In the genomic region with DNA sequence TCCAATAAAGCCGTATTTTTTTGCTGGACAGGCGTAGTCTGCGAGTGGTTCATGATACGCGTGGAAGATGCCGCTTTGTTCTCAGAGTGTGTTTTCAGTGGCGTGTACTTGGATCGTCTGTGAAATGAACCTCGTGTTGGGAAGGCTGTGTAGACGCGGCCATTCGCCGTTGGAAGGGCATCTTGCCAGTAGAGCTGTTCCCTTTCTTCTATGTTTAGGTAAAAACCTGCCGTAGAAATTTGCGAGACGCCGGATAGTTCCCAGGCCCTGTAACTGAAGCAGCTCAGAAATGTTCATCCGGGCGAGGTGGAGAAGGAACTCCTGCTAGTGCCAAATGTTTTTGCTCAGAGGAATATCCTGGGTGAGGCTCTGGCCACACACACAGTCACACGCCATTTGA, we compare ENCODE assay signal across 10 cellular contexts.
DNase-seq lines count a peak whose midpoint lies in the region; ATAC-seq, FAIRE-seq and TF ChIP-seq lines count a peak whose summit lies in the region.
"Had no signal": no experiment of that assay in that cellular context is flagged by ENCODE, and none has a peak within 500 bp of the region (broad histone marks: within the 10 kb centered on the region; RNA-seq: fewer than 3 reads in every experiment).

No MANE protein-coding gene starts in this region.

- no peak for FAIRE-seq in RCC 7860 (lab: Jason Lieb, UNC)

- ATAC-seq in Right ventricle myocardium superior (ENCODE audit: poor library complexity), result no peak
- ATAC-seq in heart left ventricle, result no peak
- no peak for ATAC-seq in RWPE2 (ENCODE audit: low read depth)
- no peak for ATAC-seq in upper lobe of right lung
- ATAC-seq in HG03520 (IDR thresholded peaks at IDR 0.05; ENCODE audit: unreplicated experiment), result no peak

- H3K36me3 ChIP-seq in heart left ventricle (peaks cover 0 to 23% (median 11%) of the 10 kb centered on the region in 9 donors), RWPE2 (ENCODE audit: low read depth) (no peaks in the 10 kb centered on the region), ovary (no peaks in the 10 kb centered on the region), upper lobe of right lung (peaks cover 11% of the 10 kb centered on the region)

- intact Hi-C loops in Right ventricle myocardium superior (cut with DNase I) (loop anchor here (2.0 to 5.0 kb wide), 2 partner anchors 113 to 148 kb away; no protein-coding TSS in a partner anchor), heart left ventricle (cut with DNase I) (loop anchor here in 9 of 10 donors (2.0 to 5.0 kb wide), 5 partner anchors 113 to 150 kb away; partner anchors contain the start of gene NFATC1 (in 5 of the 9)), ovary (cut with DNase I) (loop anchor here (2.0 to 5.0 kb wide), 5 partner anchors 113 to 150 kb away; partner anchors contain the start of gene NFATC1 (in 1 of the 4)), upper lobe of right lung (cut with DNase I) (loop anchor here (5.0 kb wide), 1 partner anchor 147 kb away; no protein-coding TSS in a partner anchor)

- H3K27me3 ChIP-seq in heart left ventricle (peaks cover 0 to 7% (median 0%) of the 10 kb centered on the region in 9 donors), RWPE2 (ENCODE audit: insufficient read depth, poor library complexity, severe bottlenecking) (peaks cover 22% of the 10 kb centered on the region), ovary (no peaks in the 10 kb centered on the region), upper lobe of right lung (no peaks in the 10 kb centered on the region)

- H3K4me3 ChIP-seq in heart left ventricle (no peak overlapping the region), RWPE2 (ENCODE audit: severe bottlenecking) (no peak overlapping the region), ovary (no peak overlapping the region), upper lobe of right lung (no peak overlapping the region)

- no peak for TF ChIP-seq EP300 in ovary (IDR thresholded peaks at IDR 0.05)

- H3K27ac ChIP-seq in heart left ventricle (no peak overlapping the region), RWPE2 (ENCODE audit: poor library complexity, severe bottlenecking) (no peak overlapping the region), ovary (no peak overlapping the region), upper lobe of right lung (no peak overlapping the region)
- H3K27ac ChIP-seq: RWPE1 had no signal

- DNase-seq in Right ventricle myocardium superior (peak; percentile 30), heart left ventricle (no peak), RWPE2 (ENCODE audit: low spot score) (peak; percentile 14), ovary (peak in 3 of 5 donors; percentile 18 to 36 (median 24)), upper lobe of right lung (peak; percentile 25), NCI-H345 treated with DMSO at 0.1 percent for 48 hours (lab: John Stamatoyannopoulos, UW; ENCODE audit: unreplicated experiment) (no peak), RCC 7860 (ENCODE audit: low spot score) (no peak)
- DNase-seq: NCI-H446 treated with DMSO at 0.1 percent for 48 hours had no signal

- TF ChIP-seq POLR2A in heart left ventricle (IDR thresholded peaks at IDR 0.05) (no peak), ovary (IDR thresholded peaks at IDR 0.05) (no peak)

- TF ChIP-seq CTCF in heart left ventricle (IDR thresholded peaks at IDR 0.05), result no peak
- no peak for TF ChIP-seq CTCF in RWPE2 (IDR thresholded peaks at IDR 0.05; ENCODE audit: poor library complexity, severe bottlenecking)
- TF ChIP-seq CTCF in ovary (IDR thresholded peaks at IDR 0.05), result no peak
- TF ChIP-seq CTCF in upper lobe of right lung (IDR thresholded peaks at IDR 0.05), result no peak

- peaks cover 0 to 19% (median 12%) of the 10 kb centered on the region in 12 donors for H3K4me1 ChIP-seq in heart left ventricle
- no peaks in the 10 kb centered on the region for H3K4me1 ChIP-seq in RWPE2 (ENCODE audit: insufficient read depth, poor library complexity, severe bottlenecking)
- no peaks in the 10 kb centered on the region for H3K4me1 ChIP-seq in ovary (ENCODE audit: insufficient read depth)
- H3K4me1 ChIP-seq in upper lobe of right lung, result peaks cover 8% of the 10 kb centered on the region

- H3K9me3 ChIP-seq in heart left ventricle (no peaks in the 10 kb centered on the region), RWPE2 (ENCODE audit: severe bottlenecking) (no peaks in the 10 kb centered on the region), ovary (no peaks in the 10 kb centered on the region), upper lobe of right lung (no peaks in the 10 kb centered on the region)

- 93 to 96% (median 94%) methylated on average over 20 of the region's 20 CpGs for WGBS in heart left ventricle, 4 donors
- 91 to 94% (median 91%) methylated on average over 20 of the region's 20 CpGs for WGBS in ovary, 3 donors

Comparison
In these comparisons a context has a peak if more than half of its experiments do, and no peak if none do; other contexts are left out.
1. DNase-seq: peak in Right ventricle myocardium superior (single experiment), RWPE2 (single experiment), ovary (3 of 5) and upper lobe of right lung (single experiment); none in heart left ventricle (0 of 5), NCI-H345 treated with DMSO at 0.1 percent for 48 hours (single experiment) and RCC 7860 (single experiment).